ENCODE assay signal across 1 cellular context in genomic region chr10:122114156-122114747, GRCh38.
TF ChIP-seq lines count a peak whose summit lies in the region.

No MANE protein-coding gene starts in this region.

TF ChIP-seq in SK-N-SH treated with all-trans-retinoic acid at 6 μM for 48 hours, 23 proteins besides CTCF, POLR2A, EP300 and RAD21 (continued from another document):
- no peak for TF ChIP-seq TCF4 (CRISPR knock-in tag; IDR thresholded peaks at IDR 0.05; ENCODE audit: borderline replicate concordance)
